Comparison of ENCODE assay signal across 29 cellular contexts in the genomic region with DNA sequence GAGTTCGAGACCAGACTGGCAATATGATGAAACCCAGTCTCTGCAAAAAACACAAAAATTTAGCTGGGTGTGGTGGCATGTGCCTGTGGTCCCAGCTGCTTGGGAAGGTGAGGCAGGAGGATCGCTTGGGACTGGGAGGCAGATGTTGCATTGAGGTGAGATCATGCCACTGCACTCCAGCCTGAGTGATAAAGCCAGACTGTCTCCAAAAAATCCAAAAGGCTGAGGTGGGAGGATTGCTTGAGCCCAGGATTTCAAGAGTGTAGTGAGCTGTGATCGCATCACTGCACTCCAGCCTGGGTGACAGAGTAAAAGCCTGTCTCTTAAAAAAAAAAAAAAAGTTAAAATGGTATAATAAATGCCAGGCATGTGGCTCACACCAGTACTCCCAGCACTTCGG. TPM values are rescaled to one million over a fixed set of nuclear protein-coding genes. Genes with fewer than 3 reads are reported as not detected.
DNase-seq lines count a peak whose midpoint lies in the region; ATAC-seq, FAIRE-seq and TF ChIP-seq lines count a peak whose summit lies in the region.
"Had no signal": no experiment of that assay in that cellular context is flagged by ENCODE, and none has a peak within 500 bp of the region (broad histone marks: within the 10 kb centered on the region; RNA-seq: fewer than 3 reads in every experiment).

No MANE protein-coding gene starts in this region.

- H2BK5ac ChIP-seq in neuronal stem cell (ENCODE audit: low read length): no peak overlapping the region

- H3K4me1 Mint-ChIP-seq in neural crest cell: peaks cover 5% of the 10 kb centered on the region

- no peak overlapping the region for H2BK120ac ChIP-seq in neuronal stem cell (ENCODE audit: low read depth, low read length)

- no peak overlapping the region for H4K91ac ChIP-seq in neuronal stem cell (ENCODE audit: low read depth, low read length, poor library complexity)

- peaks cover 2% of the 10 kb centered on the region for H3K79me1 ChIP-seq in neuronal stem cell (ENCODE audit: low read depth, low read length)

- H2AK5ac ChIP-seq in neuronal stem cell (ENCODE audit: low read depth, low read length): no peak overlapping the region

- H3K4me2 ChIP-seq in K562 (ENCODE audit: insufficient read depth, low read length) (no peak overlapping the region), neuronal stem cell (ENCODE audit: insufficient read depth, low read length, poor library complexity, severe bottlenecking) (no peak overlapping the region)

- no peaks in the 10 kb centered on the region for H3K79me2 ChIP-seq in K562 (ENCODE audit: control insufficient read depth, insufficient read depth, low read length)

- H4K8ac ChIP-seq in neuronal stem cell (ENCODE audit: low read depth, low read length): no peak overlapping the region

- peaks cover 0 to 9% of the 10 kb centered on the region in 2 experiments; a peak in 2 of 5 replicates for H3K4me1 ChIP-seq in K562 (replicated peaks in 1 of 2; ENCODE audit: control insufficient read depth in 2 of 2, insufficient read depth in 2 of 2, low read length in 2 of 2)
- H3K4me1 ChIP-seq in neuronal stem cell (ENCODE audit: control insufficient read depth in 2 of 2, insufficient read depth in 1 of 2, low read depth in 1 of 2, low read length in 2 of 2): no peaks in the 10 kb centered on the region

- no peaks in the 10 kb centered on the region for H3K9me1 ChIP-seq in K562 (ENCODE audit: control insufficient read depth, insufficient read depth, low read length)

- H3K9ac ChIP-seq in K562 (ENCODE audit: insufficient read depth in 1 of 2, low read depth in 2 of 2, low read length in 2 of 2) (no peak overlapping the region), neuronal stem cell (ENCODE audit: low read depth, low read length, poor library complexity) (no peak overlapping the region)

- H2BK12ac ChIP-seq in neuronal stem cell (ENCODE audit: low read length): no peak overlapping the region

- no peak overlapping the region for H2BK15ac ChIP-seq in neuronal stem cell (ENCODE audit: low read length)

- H3K36me3 ChIP-seq in K562 (ENCODE audit: control insufficient read depth, insufficient read depth, low read length) (no peaks in the 10 kb centered on the region), neuronal stem cell (replicated peaks in 1 of 2; ENCODE audit: control insufficient read depth in 2 of 2, insufficient read depth in 2 of 2, low read length in 2 of 2) (no peaks in the 10 kb centered on the region)
- H3K36me3 ChIP-seq: MG63 had no signal

- FAIRE-seq in K562 (lab: Jason Lieb, UNC): no peak
- FAIRE-seq: D721Med, GM12891 had no signal

- H3K27ac ChIP-seq in K562 (ENCODE audit: extremely low read depth, low read depth, low read length) (no peak overlapping the region), neuronal stem cell (replicated peaks; ENCODE audit: low read length) (no peak overlapping the region)
- H3K27ac ChIP-seq: RWPE1, SK-N-MC had no signal

- TF ChIP-seq EP300 in K562 (IDR thresholded peaks at IDR 0.05; ENCODE audit: low read length): no peak

- CTCF ChIA-PET in K562 (lab: Yijun Ruan, JAX; ENCODE audit: low intra/inter-chr PET ratio): no interaction called here

- intact Hi-C loops in K562 (cut with micrococcal nuclease): no loop called here

- no peak for TF ChIP-seq POLR2A in K562 (conservative IDR thresholded peaks at IDR 0.05)

- no peaks in the 10 kb centered on the region for H4K20me1 ChIP-seq in K562 (replicated peaks; ENCODE audit: control insufficient read depth, insufficient read depth, low read length)

- H3K9me3 ChIP-seq in K562 (replicated peaks; ENCODE audit: control insufficient read depth, insufficient read depth, low read depth, low read length): no peaks in the 10 kb centered on the region
- H3K9me3 ChIP-seq in neuronal stem cell (replicated peaks in 1 of 2; ENCODE audit: control insufficient read depth in 2 of 2, insufficient read depth in 1 of 2, low read depth in 1 of 2, low read length in 2 of 2): no peaks in the 10 kb centered on the region
- H3K9me3 ChIP-seq: MG63 had no signal

- H3K4me3 ChIP-seq in K562: no peak overlapping the region
- H3K4me3 ChIP-seq in neuronal stem cell (ENCODE audit: low read length in 2 of 2): no peak overlapping the region
- H3K4me3 ChIP-seq: MG63, SK-N-MC had no signal

- no peak overlapping the region for H3K18ac ChIP-seq in neuronal stem cell (ENCODE audit: low read length)

- H3K36me3 Mint-ChIP-seq in neural crest cell (ENCODE audit: low read depth): no peaks in the 10 kb centered on the region
- H3K36me3 Mint-ChIP-seq: IgD-negative memory B cell had no signal

- H3K27me3 Mint-ChIP-seq in neural crest cell (ENCODE audit: low read depth): no peaks in the 10 kb centered on the region

- WGBS in K562 (ENCODE audit: insufficient coverage, low coverage, missing lambda C conversion rate): 17% methylated on average over 4 of the region's 4 CpGs
- WGBS in neuronal stem cell (ENCODE audit: extremely low coverage in 2 of 2, insufficient read length in 2 of 2, insufficient replicate concordance in 1 of 2), 2 donors: no CpG with 5 or more reads among the region's 4 CpGs

- in situ Hi-C loops in K562 (cut with MboI): no loop called here

- no peak overlapping the region for H3K4ac ChIP-seq in neuronal stem cell (ENCODE audit: low read length)

- TF ChIP-seq RAD21 in K562 (CRISPR knock-in tag; conservative IDR thresholded peaks at IDR 0.05 in 1 of 2, IDR thresholded peaks at IDR 0.05 in 1 of 2): no peak

- no peak overlapping the region for H3K4me3 Mint-ChIP-seq in neural crest cell
- H3K4me3 Mint-ChIP-seq: IgD-negative memory B cell had no signal

- H2AFZ ChIP-seq in K562 (ENCODE audit: low read depth, low read length) (no peak overlapping the region), neuronal stem cell (ENCODE audit: low read length) (no peak overlapping the region)

- ATAC-seq in K562: peak; percentile 50
- no peak for ATAC-seq in HG03045 (IDR thresholded peaks at IDR 0.05; ENCODE audit: unreplicated experiment)

- H3K9me3 Mint-ChIP-seq in neural crest cell: no peaks in the 10 kb centered on the region
- H3K9me3 Mint-ChIP-seq: IgD-negative memory B cell had no signal

- no peak for TF ChIP-seq CTCF in K562 (IDR thresholded peaks at IDR 0.05 in 2 of 3, conservative IDR thresholded peaks at IDR 0.05 in 1 of 3; ENCODE audit: insufficient read depth in 2 of 3, low read depth in 1 of 3, low read length in 3 of 3)
- TF ChIP-seq CTCF in neural crest cell (conservative IDR thresholded peaks at IDR 0.05): no peak

- no peak overlapping the region for H3K14ac ChIP-seq in neuronal stem cell (ENCODE audit: low read length)

- peak; percentile 27 for DNase-seq in activated effector memory CD4-positive, alpha-beta T cell treated with anti-CD3 and anti-CD28 coated beads, Interleukin-2, amount 50 U/mL, for 16 hours
- DNase-seq in activated effector memory CD4-positive, alpha-beta T cell treated with Interleukin-2 at 50 U/mL for 16 hours: no peak
- peak; percentile 16 for DNase-seq in ELR (ENCODE audit: low read depth)
- DNase-seq in K562 (ENCODE audit: extremely low read depth in 1 of 4, low spot score in 3 of 4): no peak
- no peak for DNase-seq in neural crest cell (ENCODE audit: low read depth, low spot score)
- DNase-seq in neuronal stem cell (ENCODE audit: low spot score): no peak
- no peak for DNase-seq in DMS153 treated with DMSO at 0.1 percent for 48 hours (lab: John Stamatoyannopoulos, UW; ENCODE audit: unreplicated experiment)
- DNase-seq: DMS79 treated with DMSO at 0.1 percent for 48 hours; GOT3; HCEC 1CT; Kasumi-1; MG63; NCI-H1048; NCI-H1436; NCI-H1930; NCI-H345; NCI-H524; NCI-H774; NK-92 treated with Interleukin-12 subunit alpha and Interleukin-12 subunit beta, amount 100 ng/mL, for 24 hours; SHP77 treated with DMSO at 0.1 percent for 48 hours had no signal

- BruUV-seq in K562 (replicated peaks; lab: Mats Ljungman, UMichigan): no TSS peak

- H3K27me3 ChIP-seq in K562 (ENCODE audit: control insufficient read depth in 2 of 2, insufficient read depth in 2 of 2, low read length in 2 of 2) (no peaks in the 10 kb centered on the region), neuronal stem cell (ENCODE audit: control insufficient read depth in 3 of 3, insufficient read depth in 3 of 3, low read depth in 1 of 3, low read length in 3 of 3) (no peaks in the 10 kb centered on the region)
- H3K27me3 ChIP-seq: MG63 had no signal

- H3K23ac ChIP-seq in neuronal stem cell (ENCODE audit: low read depth, low read length, poor library complexity): no peak overlapping the region

- POLR2A ChIA-PET in K562 (lab: Yijun Ruan, JAX): interaction anchor here (0.6 to 2.4 kb wide), 12 partner anchors 8 to 1066 kb away, joined by 3 to 6 read pairs (median 3); a partner anchor contains a TSS

- H3K27ac Mint-ChIP-seq in neural crest cell (ENCODE audit: unreplicated experiment): peak overlapping the region; percentile 89

RNA-seq across cellular contexts. Expression of a gene that starts 1.3 kb away (rescaled TPM):
- not detected in 2 replicates for total RNA-seq in K562 (2011; cell fraction: chromatin; rRNA removed; ENCODE audit: low replicate concordance)
- not detected in 2 replicates for total RNA-seq in K562 (2011; cell fraction: nucleolus; rRNA removed)
- total RNA-seq in K562 (2011; cell fraction: nucleoplasm; rRNA removed): not detected in 2 replicates
- total RNA-seq in K562 (2014; rRNA removed) (not detected in 2 replicates), K562 (2014; rRNA removed; fragmentation: Illumina TruSeq; extraction: Trizol) (not detected in 2 replicates), K562 (2015; rRNA removed; fragmentation: Illumina TruSeq; extraction: Trizol) (not detected in 2 replicates), K562 (2021) (not detected in 2 replicates), neural crest cell (not detected in 2 replicates)
- polyA plus RNA-seq in K562 (2011; rRNA removed) (0.22 TPM in 1 of 2 replicates, not detected in the other), K562 (2014; fragmentation: Illumina TruSeq; extraction: Trizol) (not detected in 2 replicates), K562 (2014; fragmentation: Nextera tagmentation; extraction: Ambion mirVana) (not detected), K562 (2014; rRNA removed) (0.21 TPM in 1 of 2 replicates, not detected in the other)
- polyA plus RNA-seq in K562 (2011; cell fraction: cytosol; rRNA removed): 0.09 TPM in 1 of 2 replicates, not detected in the other
- polyA plus RNA-seq in K562 (2011; cell fraction: nucleus; rRNA removed): 0.17 and 0.38 TPM in 2 replicates
- polyA plus RNA-seq in K562 (2012): 0.14 TPM in 1 of 2 replicates, not detected in the other
- polyA minus RNA-seq in K562 (2011; rRNA and poly(A)+ RNA removed): not detected in 2 replicates
- polyA minus RNA-seq in K562 (2011; cell fraction: cytosol; rRNA and poly(A)+ RNA removed): not detected in 2 replicates
- not detected in 2 replicates for polyA minus RNA-seq in K562 (2011; cell fraction: nucleus; rRNA and poly(A)+ RNA removed)
- not detected for polyA plus RNA-seq in neuronal stem cell (2013, experiment 1 of 2)
- polyA plus RNA-seq in neuronal stem cell (2013, experiment 2 of 2): not detected
- total RNA-seq: A172, G401 had no signal
- polyA plus RNA-seq: AG04450 had no signal

RNA-seq across cellular contexts. Expression of a gene that starts 14.7 kb away (rescaled TPM):
- total RNA-seq in K562 (2011; cell fraction: chromatin; rRNA removed; ENCODE audit: low replicate concordance): 18.3 and 44.9 TPM in 2 replicates
- total RNA-seq in K562 (2011; cell fraction: nucleolus; rRNA removed): 45.9 and 49.0 TPM in 2 replicates
- 33.3 and 38.0 TPM in 2 replicates for total RNA-seq in K562 (2011; cell fraction: nucleoplasm; rRNA removed)
- total RNA-seq in K562 (2014; rRNA removed) (20.0 and 26.6 TPM in 2 replicates), K562 (2014; rRNA removed; fragmentation: Illumina TruSeq; extraction: Trizol) (11.5 and 15.0 TPM in 2 replicates), K562 (2015; rRNA removed; fragmentation: Illumina TruSeq; extraction: Trizol) (23.5 and 24.6 TPM in 2 replicates), K562 (2021) (32.4 and 32.8 TPM in 2 replicates), neural crest cell (61.3 and 62.6 TPM in 2 replicates)
- polyA plus RNA-seq in K562 (2011; rRNA removed) (21.0 and 21.2 TPM in 2 replicates), K562 (2014; fragmentation: Illumina TruSeq; extraction: Trizol) (34.4 and 37.4 TPM in 2 replicates), K562 (2014; fragmentation: Nextera tagmentation; extraction: Ambion mirVana) (1 to 10 TPM; 2.4 to 3.9 TPM), K562 (2014; rRNA removed) (27.0 and 30.5 TPM in 2 replicates)
- 21.0 and 26.7 TPM in 2 replicates for polyA plus RNA-seq in K562 (2011; cell fraction: cytosol; rRNA removed)
- 19.2 and 25.6 TPM in 2 replicates for polyA plus RNA-seq in K562 (2011; cell fraction: nucleus; rRNA removed)
- 29.2 and 58.6 TPM in 2 replicates for polyA plus RNA-seq in K562 (2012)
- 19.4 and 24.5 TPM in 2 replicates for polyA minus RNA-seq in K562 (2011; rRNA and poly(A)+ RNA removed)
- polyA minus RNA-seq in K562 (2011; cell fraction: cytosol; rRNA and poly(A)+ RNA removed): 10.2 and 11.7 TPM in 2 replicates
- 5.1 and 7.9 TPM in 2 replicates for polyA minus RNA-seq in K562 (2011; cell fraction: nucleus; rRNA and poly(A)+ RNA removed)
- 39.7 TPM for polyA plus RNA-seq in neuronal stem cell (2013, experiment 1 of 2)
- 39.2 TPM for polyA plus RNA-seq in neuronal stem cell (2013, experiment 2 of 2)

RNA-seq across cellular contexts. Expression of a gene that starts 35.1 kb away (rescaled TPM):
- total RNA-seq in K562 (2011; cell fraction: chromatin; rRNA removed; ENCODE audit: low replicate concordance): 235 and 251 TPM in 2 replicates
- 149 and 170 TPM in 2 replicates for total RNA-seq in K562 (2011; cell fraction: nucleolus; rRNA removed)
- total RNA-seq in K562 (2011; cell fraction: nucleoplasm; rRNA removed): 209 and 275 TPM in 2 replicates
- total RNA-seq in K562 (2014; rRNA removed) (129 and 147 TPM in 2 replicates), K562 (2014; rRNA removed; fragmentation: Illumina TruSeq; extraction: Trizol) (259 and 281 TPM in 2 replicates), K562 (2015; rRNA removed; fragmentation: Illumina TruSeq; extraction: Trizol) (211 and 222 TPM in 2 replicates), K562 (2021) (146 and 150 TPM in 2 replicates), neural crest cell (103 and 105 TPM in 2 replicates)
- polyA plus RNA-seq in K562 (2011; rRNA removed) (104 and 152 TPM in 2 replicates), K562 (2014; fragmentation: Illumina TruSeq; extraction: Trizol) (216 and 255 TPM in 2 replicates), K562 (2014; fragmentation: Nextera tagmentation; extraction: Ambion mirVana) (100 to 1,000 TPM; 164 to 176 TPM), K562 (2014; rRNA removed) (135 and 153 TPM in 2 replicates)
- 92.1 and 114 TPM in 2 replicates for polyA plus RNA-seq in K562 (2011; cell fraction: cytosol; rRNA removed)
- polyA plus RNA-seq in K562 (2011; cell fraction: nucleus; rRNA removed): 40.3 and 46.9 TPM in 2 replicates
- 124 and 126 TPM in 2 replicates for polyA plus RNA-seq in K562 (2012)
- 137 and 140 TPM in 2 replicates for polyA minus RNA-seq in K562 (2011; rRNA and poly(A)+ RNA removed)
- 62.1 and 66.6 TPM in 2 replicates for polyA minus RNA-seq in K562 (2011; cell fraction: cytosol; rRNA and poly(A)+ RNA removed)
- polyA minus RNA-seq in K562 (2011; cell fraction: nucleus; rRNA and poly(A)+ RNA removed): 46.2 and 76.3 TPM in 2 replicates
- polyA plus RNA-seq in neuronal stem cell (2013, experiment 1 of 2): 69.1 TPM
- polyA plus RNA-seq in neuronal stem cell (2013, experiment 2 of 2): 69.7 TPM

RNA-seq across cellular contexts. Expression of a gene that starts 46.0 kb away (rescaled TPM):
- 0.39 and 0.69 TPM in 2 replicates for total RNA-seq in K562 (2011; cell fraction: chromatin; rRNA removed; ENCODE audit: low replicate concordance)
- not detected in 2 replicates for total RNA-seq in K562 (2011; cell fraction: nucleolus; rRNA removed)
- 0.37 TPM in 1 of 2 replicates, not detected in the other for total RNA-seq in K562 (2011; cell fraction: nucleoplasm; rRNA removed)
- total RNA-seq in K562 (2014; rRNA removed) (not detected in 2 replicates), K562 (2014; rRNA removed; fragmentation: Illumina TruSeq; extraction: Trizol) (not detected in 2 replicates), K562 (2015; rRNA removed; fragmentation: Illumina TruSeq; extraction: Trizol) (not detected in 2 replicates), K562 (2021) (0.18 and 0.29 TPM in 2 replicates), neural crest cell (1.5 and 1.8 TPM in 2 replicates)
- polyA plus RNA-seq in K562 (2011; rRNA removed) (0.11 and 0.19 TPM in 2 replicates), K562 (2014; fragmentation: Illumina TruSeq; extraction: Trizol) (0.15 TPM in 1 of 2 replicates, not detected in the other), K562 (2014; fragmentation: Nextera tagmentation; extraction: Ambion mirVana) (not detected), K562 (2014; rRNA removed) (not detected in 2 replicates)
- polyA plus RNA-seq in K562 (2011; cell fraction: cytosol; rRNA removed): 0.09 and 0.22 TPM in 2 replicates
- 0.39 and 0.53 TPM in 2 replicates for polyA plus RNA-seq in K562 (2011; cell fraction: nucleus; rRNA removed)
- 0.14 and 0.51 TPM in 2 replicates for polyA plus RNA-seq in K562 (2012)
- polyA minus RNA-seq in K562 (2011; rRNA and poly(A)+ RNA removed): not detected in 2 replicates
- not detected in 2 replicates for polyA minus RNA-seq in K562 (2011; cell fraction: cytosol; rRNA and poly(A)+ RNA removed)
- not detected in 2 replicates for polyA minus RNA-seq in K562 (2011; cell fraction: nucleus; rRNA and poly(A)+ RNA removed)
- polyA plus RNA-seq in neuronal stem cell (2013, experiment 1 of 2): 0.52 TPM
- 0.55 TPM for polyA plus RNA-seq in neuronal stem cell (2013, experiment 2 of 2)

Comparison
In these comparisons a context has a peak if more than half of its experiments do, and no peak if none do; other contexts are left out.
1. DNase-seq: peak in activated effector memory CD4-positive, alpha-beta T cell treated with anti-CD3 and anti-CD28 coated beads, Interleukin-2, amount 50 U/mL, for 16 hours (single experiment) and ELR (single experiment); none in activated effector memory CD4-positive, alpha-beta T cell treated with Interleukin-2 at 50 U/mL for 16 hours (single experiment), K562 (0 of 4), neural crest cell (single experiment), neuronal stem cell (single experiment) and DMS153 treated with DMSO at 0.1 percent for 48 hours (single experiment).